19 cellular contexts compared by ENCODE assay signal in genomic region chr6:16104624-16105023, GRCh38.
"Had no signal": no experiment of that assay in that cellular context is flagged by ENCODE, and none has a peak within 500 bp of the region (broad histone marks: within the 10 kb centered on the region; RNA-seq: fewer than 3 reads in every experiment).

No MANE protein-coding gene starts in this region.

- ATAC-seq: activated CD8-positive, alpha-beta T cell treated with anti-CD3 and anti-CD28 coated beads for 36 hours; activated T-helper 17 cell treated with anti-CD3 and anti-CD28 coated beads, Interleukin-2, amount 50 U/mL, for 72 hours; heart left ventricle; left ventricle myocardium superior; mucosa of descending colon; naive thymus-derived CD8-positive, alpha-beta T cell had no signal

- H3K9me3 ChIP-seq: colonic mucosa, mucosa of descending colon, sigmoid colon, thyroid gland had no signal

- FAIRE-seq: frontal cortex had no signal

- H3K4me3 ChIP-seq: colonic mucosa, heart left ventricle, mucosa of descending colon, sigmoid colon, thyroid gland had no signal

- H3K27me3 Mint-ChIP-seq: activated CD8-positive, alpha-beta T cell treated with anti-CD3 and anti-CD28 coated beads for 36 hours; activated T-helper 17 cell treated with anti-CD3 and anti-CD28 coated beads, Interleukin-2, amount 50 U/mL, for 72 hours; central memory CD8-positive, alpha-beta T cell; memory B cell had no signal

- H3K27me3 ChIP-seq: colonic mucosa, heart left ventricle, sigmoid colon, thyroid gland had no signal

- H3K4me3 Mint-ChIP-seq: activated CD8-positive, alpha-beta T cell treated with anti-CD3 and anti-CD28 coated beads for 36 hours; activated T-helper 17 cell treated with anti-CD3 and anti-CD28 coated beads, Interleukin-2, amount 50 U/mL, for 72 hours; central memory CD8-positive, alpha-beta T cell; memory B cell; naive thymus-derived CD8-positive, alpha-beta T cell had no signal

- H3K4me1 Mint-ChIP-seq: activated T-helper 17 cell treated with anti-CD3 and anti-CD28 coated beads, Interleukin-2, amount 50 U/mL, for 72 hours; central memory CD8-positive, alpha-beta T cell; memory B cell had no signal

- H3K27ac ChIP-seq: colonic mucosa, heart left ventricle, sigmoid colon, thyroid gland had no signal

- DNase-seq: activated CD4-positive, alpha-beta T cell treated with anti-CD3 and anti-CD28 coated beads for 48 hours; activated CD4-positive, CD25-positive, alpha-beta regulatory T cell; activated CD8-positive, alpha-beta T cell treated with anti-CD3 and anti-CD28 coated beads for 36 hours; activated naive CD4-positive, alpha-beta T cell treated with Interleukin-2 at 50 U/mL for 16 hours; activated T-cell treated with anti-CD3 and anti-CD28 coated beads, Interleukin-2, amount 50 U/mL, for 1 hour; colonic mucosa; heart left ventricle; left ventricle myocardium superior; mucosa of descending colon; naive thymus-derived CD8-positive, alpha-beta T cell; sigmoid colon; stimulated activated naive CD4-positive, alpha-beta T cell treated with Interleukin-2 at 50 U/mL for 16 hours; T-helper 1 cell; T1000; thyroid gland had no signal

- H3K36me3 ChIP-seq: colonic mucosa, heart left ventricle, sigmoid colon, thyroid gland had no signal

- H3K27ac Mint-ChIP-seq: activated CD8-positive, alpha-beta T cell treated with anti-CD3 and anti-CD28 coated beads for 36 hours; activated T-helper 17 cell treated with anti-CD3 and anti-CD28 coated beads, Interleukin-2, amount 50 U/mL, for 72 hours; memory B cell; naive thymus-derived CD8-positive, alpha-beta T cell had no signal
